Comparison of ENCODE assay signal across 30 cellular contexts in genomic region chr18:79850731-79851130, GRCh38. TPM values are rescaled to one million over a fixed set of nuclear protein-coding genes. Genes with fewer than 3 reads are reported as not detected.
"Had no signal": no experiment of that assay in that cellular context is flagged by ENCODE, and none has a peak within 500 bp of the region (broad histone marks: within the 10 kb centered on the region; RNA-seq: fewer than 3 reads in every experiment).

No MANE protein-coding gene starts in this region.

- H3K27me3 Mint-ChIP-seq: activated CD4-positive, alpha-beta T cell treated with anti-CD3 and anti-CD28 coated beads, Interleukin-2, amount 10 ng/mL, durations not matched to agents 7 days and 5 days had no signal

- H3K27ac ChIP-seq: KMS-11, SK-N-MC, VCaP had no signal

- H3K27ac Mint-ChIP-seq: activated CD4-positive, alpha-beta memory T cell treated with anti-CD3 and anti-CD28 coated beads for 36 hours; activated CD4-positive, alpha-beta T cell treated with anti-CD3 and anti-CD28 coated beads, Interleukin-2, amount 10 ng/mL, durations not matched to agents 7 days and 5 days; activated naive CD4-positive, alpha-beta T cell treated with anti-CD3 and anti-CD28 coated beads for 36 hours; activated naive CD8-positive, alpha-beta T cell; activated T-cell treated with anti-CD3 and anti-CD28 coated beads, Interleukin-2, amount 50 U/mL, for 24 hours; activated T-helper 17 cell treated with anti-CD3 and anti-CD28 coated beads, Interleukin-2, amount 50 U/mL, for 72 hours; brain; T-cell had no signal

- H3K4me3 Mint-ChIP-seq: activated CD4-positive, alpha-beta memory T cell treated with anti-CD3 and anti-CD28 coated beads for 36 hours; activated CD4-positive, alpha-beta T cell treated with anti-CD3 and anti-CD28 coated beads, Interleukin-2, amount 10 ng/mL, durations not matched to agents 7 days and 5 days; activated naive CD4-positive, alpha-beta T cell treated with anti-CD3 and anti-CD28 coated beads for 36 hours; activated naive CD8-positive, alpha-beta T cell; activated T-cell treated with anti-CD3 and anti-CD28 coated beads, Interleukin-2, amount 50 U/mL, for 24 hours; activated T-helper 17 cell treated with anti-CD3 and anti-CD28 coated beads, Interleukin-2, amount 50 U/mL, for 72 hours; brain; T-cell had no signal

- H3K9me3 Mint-ChIP-seq: activated CD4-positive, alpha-beta memory T cell treated with anti-CD3 and anti-CD28 coated beads for 36 hours; activated CD4-positive, alpha-beta T cell treated with anti-CD3 and anti-CD28 coated beads, Interleukin-2, amount 10 ng/mL, durations not matched to agents 7 days and 5 days; activated naive CD4-positive, alpha-beta T cell treated with anti-CD3 and anti-CD28 coated beads for 36 hours; activated T-cell treated with anti-CD3 and anti-CD28 coated beads, Interleukin-2, amount 50 U/mL, for 24 hours; activated T-helper 17 cell treated with anti-CD3 and anti-CD28 coated beads, Interleukin-2, amount 50 U/mL, for 72 hours; T-cell had no signal

- DNase-seq: activated CD4-positive, alpha-beta memory T cell treated with anti-CD3 and anti-CD28 coated beads for 36 hours; activated CD4-positive, alpha-beta T cell treated with anti-CD3 and anti-CD28 coated beads, Interleukin-2, amount 10 ng/mL, durations not matched to agents 7 days and 5 days; activated CD4-positive, CD25-positive, alpha-beta regulatory T cell; activated gamma-delta T cell; activated naive CD4-positive, alpha-beta T cell treated with anti-CD3 and anti-CD28 coated beads for 36 hours; amygdala; NCI-H1092; NCI-H1417; NCI-H1930; NCI-H345; NCI-H510A; NCI-H526 treated with DMSO at 0.1 percent for 48 hours; NCI-H82; NK-92 treated with Interleukin-12 subunit alpha and Interleukin-12 subunit beta, amount 100 ng/mL, for 24 hours; OCI-M1; RPMI8226; T-cell; T-helper 2 cell; T1000 had no signal

- ATAC-seq: activated T-helper 17 cell treated with anti-CD3 and anti-CD28 coated beads, Interleukin-2, amount 50 U/mL, for 72 hours; Panc1; Right ventricle myocardium inferior; T-cell had no signal

- H3K36me3 Mint-ChIP-seq: activated CD4-positive, alpha-beta memory T cell treated with anti-CD3 and anti-CD28 coated beads for 36 hours; activated naive CD8-positive, alpha-beta T cell; brain; T-cell had no signal

- H3K4me2 ChIP-seq: KMS-11 had no signal

- H3K4me3 ChIP-seq: SK-N-MC had no signal

- H3K4me1 Mint-ChIP-seq: activated CD4-positive, alpha-beta T cell treated with anti-CD3 and anti-CD28 coated beads, Interleukin-2, amount 10 ng/mL, durations not matched to agents 7 days and 5 days; activated T-helper 17 cell treated with anti-CD3 and anti-CD28 coated beads, Interleukin-2, amount 50 U/mL, for 72 hours had no signal

RNA-seq across cellular contexts. Expression of gene KCNG2, which starts 53.0 kb away (rescaled TPM):
- total RNA-seq: activated CD4-positive, alpha-beta memory T cell treated with anti-CD3 and anti-CD28 coated beads for 36 hours; activated CD4-positive, alpha-beta T cell treated with anti-CD3 and anti-CD28 coated beads, Interleukin-2, amount 10 ng/mL, durations not matched to agents 7 days and 5 days; activated CD8-positive, alpha-beta memory T cell treated with anti-CD3 and anti-CD28 coated beads for 36 hours; activated naive CD4-positive, alpha-beta T cell treated with anti-CD3 and anti-CD28 coated beads for 36 hours; activated T-helper 17 cell treated with anti-CD3 and anti-CD28 coated beads, Interleukin-2, amount 50 U/mL, for 72 hours; MCF 10A; Right ventricle myocardium inferior; T-cell had no signal
